8 cellular contexts compared by ENCODE assay signal in the genomic region with DNA sequence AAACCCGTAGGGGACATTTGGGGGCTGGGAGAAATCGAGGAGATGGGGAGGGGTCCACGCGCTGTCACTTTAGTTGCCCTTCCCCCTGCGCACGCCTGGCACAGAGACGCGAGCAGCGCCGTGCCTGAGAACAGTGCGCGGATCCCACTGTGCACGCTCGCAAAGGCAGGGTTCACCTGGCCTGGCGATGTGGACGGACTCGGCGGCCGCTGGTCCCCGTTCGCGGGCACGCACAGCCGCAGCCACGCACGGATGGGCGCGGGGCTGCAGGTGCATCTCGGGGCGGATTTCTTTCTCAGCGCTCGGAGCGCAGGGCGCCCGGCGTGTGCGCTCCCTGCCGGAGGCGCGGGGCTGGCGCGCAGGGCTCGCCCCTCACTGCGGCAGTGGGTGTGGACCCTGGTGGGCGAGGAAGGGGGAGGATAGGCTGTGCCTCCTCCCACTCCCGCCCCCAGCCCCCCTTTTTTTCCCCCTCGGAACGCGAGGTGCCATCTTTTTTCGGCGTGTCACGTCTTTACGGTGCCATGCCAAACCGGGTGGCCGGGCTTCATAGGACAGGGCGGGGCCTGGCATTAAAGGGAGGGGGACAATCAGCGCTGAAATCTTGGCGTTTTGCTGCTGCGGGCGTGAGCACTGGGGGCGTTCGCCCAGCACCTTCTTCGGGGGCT. TPM values are rescaled to one million over a fixed set of nuclear protein-coding genes. Genes with fewer than 3 reads are reported as not detected.
A peak's percentile ranks its signal among the peaks of the same experiment; 100 is the strongest.
DNase-seq lines count a peak whose midpoint lies in the region; ATAC-seq and TF ChIP-seq lines count a peak whose summit lies in the region.

No MANE protein-coding gene starts in this region.

- in situ Hi-C loops in Caki2 (cut with HindIII; ENCODE audit: low pct_unique_long_range_greater_than_20kb, low sequenced_read_pairs), result no loop called here

- H3K27ac Mint-ChIP-seq in activated CD8-positive, alpha-beta T cell treated with anti-CD3 and anti-CD28 coated beads for 36 hours, result no peak overlapping the region
- H3K27ac Mint-ChIP-seq in osteocyte (ENCODE audit: unreplicated experiment), result no peak overlapping the region

- CTCF ChIA-PET in activated CD8-positive, alpha-beta T cell treated with anti-CD3 and anti-CD28 coated beads for 36 hours (lab: Charles Lee), result no interaction called here

- no peaks in the 10 kb centered on the region for H3K36me3 Mint-ChIP-seq in activated CD8-positive, alpha-beta T cell treated with anti-CD3 and anti-CD28 coated beads for 36 hours (ENCODE audit: low read depth)
- no peaks in the 10 kb centered on the region for H3K36me3 Mint-ChIP-seq in osteocyte (ENCODE audit: unreplicated experiment)

- peaks cover 52% of the 10 kb centered on the region for H3K27me3 Mint-ChIP-seq in activated CD8-positive, alpha-beta T cell treated with anti-CD3 and anti-CD28 coated beads for 36 hours
- H3K27me3 Mint-ChIP-seq in osteocyte (ENCODE audit: unreplicated experiment), result peaks cover 62% of the 10 kb centered on the region

- no peak for ATAC-seq in activated CD8-positive, alpha-beta T cell treated with anti-CD3 and anti-CD28 coated beads for 36 hours
- ATAC-seq in GM21515 (IDR thresholded peaks at IDR 0.05; ENCODE audit: unreplicated experiment), result no peak

- peaks cover 19% of the 10 kb centered on the region for H3K4me1 Mint-ChIP-seq in activated CD8-positive, alpha-beta T cell treated with anti-CD3 and anti-CD28 coated beads for 36 hours (ENCODE audit: low read depth)
- peaks cover 12% of the 10 kb centered on the region for H3K4me1 Mint-ChIP-seq in osteocyte (ENCODE audit: unreplicated experiment)

- DNase-seq in Caki2 (ENCODE audit: low read depth) (peak; percentile 41), NCI-H1436 treated with DMSO at 0.1 percent for 48 hours (lab: John Stamatoyannopoulos, UW) (peak; percentile 76), foreskin fibroblast (peak; percentile 10 to 46), osteocyte (ENCODE audit: extremely low spot score, unreplicated experiment) (no peak), KG1 (lab: John Stamatoyannopoulos, UW) (no peak), HT-29 (ENCODE audit: low spot score) (no peak)
- peak; percentile 17 for DNase-seq in activated CD8-positive, alpha-beta T cell treated with anti-CD3 and anti-CD28 coated beads for 36 hours

- H3K4me3 ChIP-seq in foreskin fibroblast (ENCODE audit: low read depth in 1 of 2, low read length in 2 of 2), result peak overlapping the region; percentile 57 to 66

- POLR2A ChIA-PET in activated CD8-positive, alpha-beta T cell treated with anti-CD3 and anti-CD28 coated beads for 36 hours (lab: Charles Lee), result no interaction called here

- H3K4me3 Mint-ChIP-seq in activated CD8-positive, alpha-beta T cell treated with anti-CD3 and anti-CD28 coated beads for 36 hours, result peak overlapping the region; percentile 75
- H3K4me3 Mint-ChIP-seq in osteocyte (ENCODE audit: unreplicated experiment), result peak overlapping the region; percentile 73

- no peak for TF ChIP-seq CTCF in activated CD8-positive, alpha-beta T cell treated with anti-CD3 and anti-CD28 coated beads for 36 hours (IDR thresholded peaks at IDR 0.05)
- TF ChIP-seq CTCF in foreskin fibroblast (IDR thresholded peaks at IDR 0.05; ENCODE audit: low read depth, low read length) (no peak), osteocyte (IDR thresholded peaks at IDR 0.05) (no peak)

- H3K9me3 Mint-ChIP-seq in activated CD8-positive, alpha-beta T cell treated with anti-CD3 and anti-CD28 coated beads for 36 hours, result no peaks in the 10 kb centered on the region
- H3K9me3 Mint-ChIP-seq in osteocyte (ENCODE audit: unreplicated experiment), result no peaks in the 10 kb centered on the region

- intact Hi-C loops in activated CD8-positive, alpha-beta T cell treated with anti-CD3 and anti-CD28 coated beads for 36 hours (cut with micrococcal nuclease), result no loop called here

RNA-seq across cellular contexts. Expression of a gene that starts 1.1 kb away (rescaled TPM):
- total RNA-seq in Caki2 (2014; rRNA removed; shearing (Covaris generic); ENCODE audit: low replicate concordance), result 0.72 and 0.95 TPM in 2 replicates
- 1 to 10 TPM; 1.3 to 1.4 TPM for total RNA-seq in activated CD8-positive, alpha-beta T cell treated with anti-CD3 and anti-CD28 coated beads for 36 hours
- 1.1 and 1.6 TPM in 2 replicates for total RNA-seq in osteocyte
- total RNA-seq in HT-29 (2014; rRNA removed; shearing (Covaris generic)), result 0.08 and 0.44 TPM in 2 replicates

RNA-seq across cellular contexts. Expression of a gene that starts 50.8 kb away (rescaled TPM):
- not detected in 2 replicates for total RNA-seq in Caki2 (2014; rRNA removed; shearing (Covaris generic); ENCODE audit: low replicate concordance)
- total RNA-seq in activated CD8-positive, alpha-beta T cell treated with anti-CD3 and anti-CD28 coated beads for 36 hours, result not detected
- not detected in 2 replicates for total RNA-seq in osteocyte
- not detected in 2 replicates for total RNA-seq in HT-29 (2014; rRNA removed; shearing (Covaris generic))

Comparison
In these comparisons a context has a peak if more than half of its experiments do, and no peak if none do; other contexts are left out.
1. DNase-seq: peak in Caki2 (single experiment), NCI-H1436 treated with DMSO at 0.1 percent for 48 hours (single experiment), activated CD8-positive, alpha-beta T cell treated with anti-CD3 and anti-CD28 coated beads for 36 hours (single experiment) and foreskin fibroblast (2 of 2); none in osteocyte (single experiment), KG1 (single experiment) and HT-29 (single experiment).